Comparison of ENCODE assay signal across 1 cellular context in genomic region chr7:22669692-22670421, GRCh38.
TF ChIP-seq lines count a peak whose summit lies in the region.

No MANE protein-coding gene starts in this region.

TF ChIP-seq in GM23338, 12 proteins besides CTCF, POLR2A, EP300 and RAD21 (continued from another document):
- no peak for TF ChIP-seq ZNF462 (CRISPR knock-in tag; IDR thresholded peaks at IDR 0.05)
- no peak for TF ChIP-seq ZNF114 (CRISPR knock-in tag; IDR thresholded peaks at IDR 0.05)
- no peak for TF ChIP-seq NANOG (IDR thresholded peaks at IDR 0.05; ENCODE audit: borderline replicate concordance)
- no peak for TF ChIP-seq EZH2phosphoT487 (IDR thresholded peaks at IDR 0.05; ENCODE audit: unreplicated experiment)
- TF ChIP-seq ZNF331 (CRISPR knock-in tag; IDR thresholded peaks at IDR 0.05; ENCODE audit: low read depth): no peak
- TF ChIP-seq JUNB (IDR thresholded peaks at IDR 0.05; ENCODE audit: unreplicated experiment): no peak
- TF ChIP-seq STAT1 (IDR thresholded peaks at IDR 0.05; ENCODE audit: unreplicated experiment): no peak
- TF ChIP-seq REST (IDR thresholded peaks at IDR 0.05; ENCODE audit: unreplicated experiment): no peak
- no peak for TF ChIP-seq ETS1 (IDR thresholded peaks at IDR 0.05)
- no peak for TF ChIP-seq CREB1 (CRISPR knock-in tag; IDR thresholded peaks at IDR 0.05; ENCODE audit: low read depth)
